In genomic region chr11:61460986-61461385, GRCh38 we compare ENCODE assay signal across 20 cellular contexts. TPM values are rescaled to one million over a fixed set of nuclear protein-coding genes. Genes with fewer than 3 reads are reported as not detected.
DNase-seq lines count a peak whose midpoint lies in the region; ATAC-seq, FAIRE-seq and TF ChIP-seq lines count a peak whose summit lies in the region.
"Had no signal": no experiment of that assay in that cellular context is flagged by ENCODE, and none has a peak within 500 bp of the region (broad histone marks: within the 10 kb centered on the region; RNA-seq: fewer than 3 reads in every experiment).

No MANE protein-coding gene starts in this region.

- no peak for TF ChIP-seq POLR2A in IMR-90 (IDR thresholded peaks at IDR 0.05; ENCODE audit: low read depth, low read length)
- TF ChIP-seq POLR2A in H1 (IDR thresholded peaks at IDR 0.05; ENCODE audit: control extremely low read depth in 1 of 2, low read depth in 2 of 2, low read length in 2 of 2) = no peak

- no peak overlapping the region for H3K27ac ChIP-seq in 22Rv1
- H3K27ac ChIP-seq in IMR-90 (ENCODE audit: insufficient read depth, low read length) = no peak overlapping the region
- no peak overlapping the region for H3K27ac ChIP-seq in H1 (ENCODE audit: low read depth, low read length)
- peak overlapping the region; percentile 24 for H3K27ac ChIP-seq in muscle layer of duodenum (ENCODE audit: low read length)
- no peak overlapping the region for H3K27ac ChIP-seq in left lung
- H3K27ac ChIP-seq: parathyroid adenoma, SJCRH30 had no signal

- H3K4me1 Mint-ChIP-seq in stimulated activated naive CD8-positive, alpha-beta T cell treated with anti-CD3 and anti-CD28 coated beads, Interleukin-15, amount 100 ng/mL, for 72 hours = no peaks in the 10 kb centered on the region

- H3K56ac ChIP-seq in IMR-90 (ENCODE audit: extremely low read depth, insufficient read depth, low read length) (no peak overlapping the region), H1 (replicated peaks; ENCODE audit: insufficient read length, low read depth, low read length) (no peak overlapping the region)

- H3K4me2 ChIP-seq in IMR-90 (ENCODE audit: low read depth, low read length) (no peak overlapping the region), H1 (ENCODE audit: insufficient read depth in 1 of 2, low read depth in 2 of 2, low read length in 2 of 2) (no peak overlapping the region)

- no peak overlapping the region for H2BK12ac ChIP-seq in H1 (ENCODE audit: low read depth, low read length)

- TF ChIP-seq RAD21 in IMR-90 (IDR thresholded peaks at IDR 0.05; ENCODE audit: low read length) (no peak), H1 (IDR thresholded peaks at IDR 0.05 in 1 of 2, conservative IDR thresholded peaks at IDR 0.05 in 1 of 2; ENCODE audit: low read depth in 2 of 2, low read length in 2 of 2) (0 out of 4 replicates have a peak, but pooled peaks have one; percentile 5 to 27)

- TF ChIP-seq CTCF in 22Rv1 (IDR thresholded peaks at IDR 0.05) (0 out of 2 replicates have a peak, but pooled peaks have one; percentile 5), IMR-90 (conservative IDR thresholded peaks at IDR 0.05; ENCODE audit: low read depth, low read length) (no peak), H1 (IDR thresholded peaks at IDR 0.05; ENCODE audit: control extremely low read depth in 1 of 3, insufficient read depth in 1 of 3, low read depth in 1 of 3, low read length in 3 of 3) (peak; percentile 26 to 47 (median 29); a peak in 3 of 4 replicates), left lung (IDR thresholded peaks at IDR 0.05) (no peak)

- no peak for TF ChIP-seq EP300 in H1 (IDR thresholded peaks at IDR 0.05; ENCODE audit: borderline replicate concordance in 1 of 2, low read depth in 2 of 2, low read length in 2 of 2)

- H2BK120ac ChIP-seq in IMR-90 (ENCODE audit: low read depth, low read length) (no peak overlapping the region), H1 (replicated peaks; ENCODE audit: low read depth, low read length) (no peak overlapping the region)

- H4K8ac ChIP-seq in IMR-90 (ENCODE audit: low read depth in 2 of 2, low read length in 2 of 2) (no peak overlapping the region), H1 (ENCODE audit: extremely low read depth, insufficient read depth, low read length) (no peak overlapping the region; the same call in 1 of the 2 replicates)

- in situ Hi-C loops in IMR-90 (cut with MboI; ENCODE audit: low sequenced_read_pairs) = no loop called here

- H3K23ac ChIP-seq in IMR-90 (ENCODE audit: low read depth, low read length) = no peak overlapping the region
- H3K23ac ChIP-seq in H1 (ENCODE audit: insufficient read length) = no peak overlapping the region

- no peaks in the 10 kb centered on the region; the same call in 1 of the 2 replicates for H3K36me3 ChIP-seq in IMR-90 (ENCODE audit: control insufficient read depth, insufficient read depth, low read length)
- no peaks in the 10 kb centered on the region for H3K36me3 ChIP-seq in H1 (ENCODE audit: control insufficient read depth in 2 of 4, insufficient read depth in 4 of 4, low read length in 3 of 4)
- peaks cover 0 to 3% of the 10 kb centered on the region in 2 donors for H3K36me3 ChIP-seq in muscle layer of duodenum (ENCODE audit: control insufficient read depth in 1 of 2, insufficient read depth in 2 of 2, low read length in 2 of 2)
- H3K36me3 ChIP-seq in left lung = peaks cover 0 to 7% of the 10 kb centered on the region in 2 donors
- H3K36me3 ChIP-seq: SJCRH30 had no signal

- dilution Hi-C loops in IMR-90 (cut with HindIII; ENCODE audit: low sequenced_read_pairs, unreplicated experiment) = no loop called here

- H2AK9ac ChIP-seq in IMR-90 (replicated peaks; ENCODE audit: low read depth, low read length, poor library complexity) = no peak overlapping the region

- no peaks in the 10 kb centered on the region for H3K23me2 ChIP-seq in H1 (ENCODE audit: low read depth, low read length)

- CTCF ChIA-PET in IMR-90 (lab: Yijun Ruan, JAX) = no interaction called here
- CTCF ChIA-PET in H1 (lab: Charles Lee; ENCODE audit: partially characterized antibody) = interaction anchor here (0.9 to 57.8 kb wide), 11 partner anchors 9 to 178 kb away, joined by 3 to 2106 read pairs (median 3); partner anchors contain the start of gene LRRC10B

- H2BK5ac ChIP-seq in IMR-90 (ENCODE audit: low read depth, low read length, poor library complexity, severe bottlenecking) (no peak overlapping the region), H1 (ENCODE audit: low read depth, low read length) (no peak overlapping the region)

- H3K4me1 ChIP-seq in IMR-90 (ENCODE audit: control insufficient read depth, insufficient read depth, low read length) = no peaks in the 10 kb centered on the region
- H3K4me1 ChIP-seq in H1 (replicated peaks in 1 of 4; ENCODE audit: control insufficient read depth in 3 of 4, insufficient read depth in 4 of 4, low read length in 3 of 4) = no peaks in the 10 kb centered on the region
- H3K4me1 ChIP-seq in muscle layer of duodenum (ENCODE audit: control insufficient read depth in 1 of 2, insufficient read depth in 2 of 2, low read length in 2 of 2) = peaks cover 0 to 19% of the 10 kb centered on the region in 2 donors
- no peaks in the 10 kb centered on the region for H3K4me1 ChIP-seq in left lung
- H3K4me1 ChIP-seq: parathyroid adenoma, SJCRH30 had no signal

- H2AFZ ChIP-seq in IMR-90 (replicated peaks; ENCODE audit: low read length, poor library complexity) (peak overlapping the region; percentile 21), H1 (ENCODE audit: low read length) (no peak overlapping the region)
- H2AFZ ChIP-seq: parathyroid adenoma had no signal

- H3K9me3 Mint-ChIP-seq in stimulated activated naive CD8-positive, alpha-beta T cell treated with anti-CD3 and anti-CD28 coated beads, Interleukin-15, amount 100 ng/mL, for 72 hours = no peaks in the 10 kb centered on the region
- H3K9me3 Mint-ChIP-seq: CD8-positive, alpha-beta memory T cell had no signal

- DNase-seq in IMR-90 (no peak), H1 (ENCODE audit: low read depth in 1 of 2, low spot score in 2 of 2) (no peak), left lung (no peak), NCI-H2081 (lab: John Stamatoyannopoulos, UW) (no peak)
- no peak for DNase-seq in stimulated activated naive CD8-positive, alpha-beta T cell treated with anti-CD3 and anti-CD28 coated beads, Interleukin-15, amount 100 ng/mL, for 72 hours
- DNase-seq: activated CD4-positive, CD25-positive, alpha-beta regulatory T cell treated with anti-CD3 and anti-CD28 coated beads, Interleukin-2, amount 50 U/mL, for 72 hours; amniotic stem cell; CD8-positive, alpha-beta memory T cell; DND-41; kidney; OCI-M1; SJCRH30; spleen; stimulated activated CD8-positive, alpha-beta memory T cell treated with anti-CD3 and anti-CD28 coated beads, Interleukin-4, amount 100 ng/mL, for 48 hours had no signal

- ATAC-seq in IMR-90 (ENCODE audit: low read depth) = no peak
- ATAC-seq in HG02798 (IDR thresholded peaks at IDR 0.05; ENCODE audit: poor library complexity, unreplicated experiment) = no peak
- no peak for ATAC-seq in left lung
- ATAC-seq in stimulated activated naive CD8-positive, alpha-beta T cell treated with anti-CD3 and anti-CD28 coated beads, Interleukin-15, amount 100 ng/mL, for 72 hours = no peak

- no peaks in the 10 kb centered on the region for H3K27me3 Mint-ChIP-seq in stimulated activated naive CD8-positive, alpha-beta T cell treated with anti-CD3 and anti-CD28 coated beads, Interleukin-15, amount 100 ng/mL, for 72 hours

- no peak overlapping the region for H3K9ac ChIP-seq in IMR-90 (ENCODE audit: low read depth, low read length)
- H3K9ac ChIP-seq in H1 (replicated peaks in 1 of 4; ENCODE audit: extremely low read depth in 1 of 4, low read depth in 3 of 4, low read length in 3 of 4) = no peak overlapping the region
- H3K9ac ChIP-seq: parathyroid adenoma had no signal

- peak; percentile 45 for FAIRE-seq in H1 (lab: Jason Lieb, UNC)
- FAIRE-seq: kidney had no signal

- H3K27me3 ChIP-seq in IMR-90 (ENCODE audit: control insufficient read depth, insufficient read depth, low read length) (no peaks in the 10 kb centered on the region), H1 (replicated peaks in 1 of 4; ENCODE audit: control insufficient read depth in 3 of 4, extremely low read depth in 1 of 4, insufficient read depth in 3 of 4, low read length in 3 of 4) (no peaks in the 10 kb centered on the region), muscle layer of duodenum (ENCODE audit: low read depth, low read length) (no peaks in the 10 kb centered on the region), left lung (no peaks in the 10 kb centered on the region)
- H3K27me3 ChIP-seq: SJCRH30, spleen had no signal

- no peak overlapping the region for H4K91ac ChIP-seq in IMR-90 (ENCODE audit: insufficient read depth, low read depth, low read length)
- H4K91ac ChIP-seq in H1 (replicated peaks; ENCODE audit: insufficient read length, low read length) = no peak overlapping the region

- 89% methylated on average over 4 of the region's 5 CpGs; no CpG with 5 or more reads in 1 of the 2 experiments for WGBS in IMR-90 (ENCODE audit: extremely low coverage in 2 of 2, insufficient read length in 1 of 2), 2 experiments
- 86% methylated on average over 5 of the region's 5 CpGs; no CpG with 5 or more reads in 1 of the 2 experiments for WGBS in H1 (ENCODE audit: extremely low coverage in 1 of 2, insufficient coverage in 1 of 2, insufficient read length in 1 of 2, insufficient replicate concordance in 2 of 2, low coverage in 1 of 2, low lambda C conversion rate in 2 of 2, missing lambda C conversion rate in 1 of 2), 2 experiments

- no TSS peak for BruUV-seq in IMR-90 (replicated peaks; lab: Mats Ljungman, UMichigan)

- H3K14ac ChIP-seq in IMR-90 (replicated peaks; ENCODE audit: low read depth, low read length) (no peak overlapping the region; the same call in 1 of the 2 replicates), H1 (ENCODE audit: insufficient read length) (no peak overlapping the region)

- H4K5ac ChIP-seq in IMR-90 (ENCODE audit: low read depth, low read length) = no peak overlapping the region
- no peak overlapping the region for H4K5ac ChIP-seq in H1 (ENCODE audit: insufficient read length, low read depth, low read length)

- no peak overlapping the region for H3K4me3 ChIP-seq in IMR-90 (ENCODE audit: insufficient read depth, low read depth, low read length)
- no peak overlapping the region for H3K4me3 ChIP-seq in H1 (ENCODE audit: extremely low read depth in 1 of 4, insufficient read depth in 2 of 4, low read depth in 3 of 4, low read length in 4 of 4)
- no peak overlapping the region for H3K4me3 ChIP-seq in muscle layer of duodenum (ENCODE audit: low read depth in 1 of 2, low read length in 2 of 2)
- no peak overlapping the region for H3K4me3 ChIP-seq in left lung
- H3K4me3 ChIP-seq: SJCRH30, spleen had no signal

- H3K79me1 ChIP-seq in IMR-90 (ENCODE audit: low read depth in 1 of 2, low read length in 2 of 2) (peaks cover 7 to 8% of the 10 kb centered on the region in 2 experiments), H1 (ENCODE audit: low read depth, low read length) (no peaks in the 10 kb centered on the region; the same call in 1 of the 2 replicates)

- H3K27ac Mint-ChIP-seq in stimulated activated naive CD8-positive, alpha-beta T cell treated with anti-CD3 and anti-CD28 coated beads, Interleukin-15, amount 100 ng/mL, for 72 hours = no peak overlapping the region

- no peak overlapping the region for H2BK15ac ChIP-seq in IMR-90 (ENCODE audit: low read depth, low read length)
- H2BK15ac ChIP-seq in H1 (ENCODE audit: low read length) = no peak overlapping the region

- H3K18ac ChIP-seq in IMR-90 (ENCODE audit: low read depth, low read length) (no peak overlapping the region), H1 (ENCODE audit: extremely low read depth, low read length) (no peak overlapping the region)

- no peaks in the 10 kb centered on the region for H3K9me3 ChIP-seq in IMR-90 (ENCODE audit: control insufficient read depth, insufficient read depth, low read length)
- H3K9me3 ChIP-seq in H1 (ENCODE audit: insufficient read depth in 2 of 2, low read depth in 1 of 2, low read length in 1 of 2) = no peaks in the 10 kb centered on the region
- no peaks in the 10 kb centered on the region for H3K9me3 ChIP-seq in muscle layer of duodenum (ENCODE audit: control insufficient read depth in 1 of 2, low read length in 2 of 2)
- no peaks in the 10 kb centered on the region for H3K9me3 ChIP-seq in left lung
- H3K9me3 ChIP-seq: SJCRH30, spleen had no signal

- H3K4ac ChIP-seq in IMR-90 (ENCODE audit: low read depth, low read length) (no peak overlapping the region), H1 (replicated peaks; ENCODE audit: insufficient read length, low read depth, low read length) (no peak overlapping the region)

- H3K9me1 ChIP-seq in IMR-90 (ENCODE audit: insufficient read depth, low read length) = peaks cover 7% of the 10 kb centered on the region; the same call in 1 of the 2 replicates

- H2BK20ac ChIP-seq in IMR-90 (ENCODE audit: low read depth, low read length) (no peak overlapping the region), H1 (ENCODE audit: low read length) (no peak overlapping the region)

- no peaks in the 10 kb centered on the region for H3K79me2 ChIP-seq in H1 (ENCODE audit: control insufficient read depth in 1 of 2, insufficient read depth in 2 of 2, low read length in 2 of 2)
- H3K79me2 ChIP-seq: parathyroid adenoma had no signal

- peaks cover 9% of the 10 kb centered on the region; the same call in 1 of the 2 replicates for H4K20me1 ChIP-seq in IMR-90 (ENCODE audit: insufficient read depth, low read length)
- H4K20me1 ChIP-seq in H1 (replicated peaks in 1 of 2; ENCODE audit: control insufficient read depth in 1 of 2, insufficient read depth in 2 of 2, low read length in 2 of 2) = no peaks in the 10 kb centered on the region

- H3K4me3 Mint-ChIP-seq in stimulated activated naive CD8-positive, alpha-beta T cell treated with anti-CD3 and anti-CD28 coated beads, Interleukin-15, amount 100 ng/mL, for 72 hours = no peak overlapping the region
- H3K4me3 Mint-ChIP-seq: CD8-positive, alpha-beta memory T cell had no signal

- H2AK5ac ChIP-seq in IMR-90 (ENCODE audit: low read depth, low read length) (no peak overlapping the region), H1 (ENCODE audit: low read depth, low read length) (no peak overlapping the region)

- POLR2A ChIA-PET in IMR-90 (lab: Charles Lee; ENCODE audit: unreplicated experiment) = no interaction called here
- POLR2A ChIA-PET in H1 (lab: Charles Lee; ENCODE audit: partially characterized antibody) = interaction anchor here (1.1 to 3.2 kb wide), 2 partner anchors 14 kb away, joined by 3 to 12 read pairs; no protein-coding TSS in a partner anchor

- intact Hi-C loops in IMR-90 (cut with micrococcal nuclease) (no loop called here), left lung (cut with DNase I) (no loop called here)

RNA-seq across cellular contexts. Expression of gene SDHAF2, which starts 31.1 kb away (rescaled TPM):
- total RNA-seq in IMR-90 (2012; rRNA removed) (34.7 and 50.4 TPM in 2 replicates), left lung (10 to 100 TPM; 32.1 to 38.2 TPM)
- polyA plus RNA-seq in IMR-90 (2012; rRNA removed) (91.1 and 91.5 TPM in 2 replicates), H1 (2011; rRNA removed) (81.1 and 114 TPM in 2 replicates)
- polyA plus RNA-seq in IMR-90 (2012; cell fraction: cytosol; rRNA removed) = 57.2 and 76.4 TPM in 2 replicates
- 34.4 and 46.2 TPM in 2 replicates for polyA plus RNA-seq in IMR-90 (2012; cell fraction: nucleus; rRNA removed; ENCODE audit: low replicate concordance)
- total RNA-seq in H1 (2021; fragmentation: NEBNext Ultra II Directional; extraction: Animal tissue kit (Norgen Biotek cat#: 25700)) = 41.0 and 44.8 TPM in 2 replicates
- 83.3 TPM for polyA plus RNA-seq in H1 (2011; cell fraction: cytosol; rRNA removed)
- 57.3 TPM for polyA plus RNA-seq in H1 (2011; cell fraction: nucleus; rRNA removed)
- polyA plus RNA-seq in H1 (2012, experiment 1 of 2) = 37.7 to 52.7 TPM (median 50.5 TPM) in 4 replicates
- 45.4 TPM for polyA plus RNA-seq in H1 (2012, experiment 2 of 2)
- 19.4 TPM for polyA plus RNA-seq in H1 (2013, experiment 1 of 2)
- 17.6 TPM for polyA plus RNA-seq in H1 (2013, experiment 2 of 2)
- 90.8 and 94.9 TPM in 2 replicates for polyA minus RNA-seq in H1 (2011; rRNA and poly(A)+ RNA removed)
- polyA minus RNA-seq in H1 (2011; cell fraction: cytosol; rRNA and poly(A)+ RNA removed) = 22.8 TPM
- 72.0 TPM for polyA minus RNA-seq in H1 (2011; cell fraction: nucleus; rRNA and poly(A)+ RNA removed)

RNA-seq across cellular contexts. Expression of gene CPSF7, which starts 31.2 kb away (rescaled TPM):
- total RNA-seq in IMR-90 (2012; rRNA removed) = 9.5 and 10.3 TPM in 2 replicates
- 55.2 and 68.8 TPM in 2 replicates for polyA plus RNA-seq in IMR-90 (2012; rRNA removed)
- 27.4 and 38.5 TPM in 2 replicates for polyA plus RNA-seq in IMR-90 (2012; cell fraction: cytosol; rRNA removed)
- 121 and 142 TPM in 2 replicates for polyA plus RNA-seq in IMR-90 (2012; cell fraction: nucleus; rRNA removed; ENCODE audit: low replicate concordance)
- total RNA-seq in H1 (2021; fragmentation: NEBNext Ultra II Directional; extraction: Animal tissue kit (Norgen Biotek cat#: 25700)) = 95.9 and 96.7 TPM in 2 replicates
- 122 and 192 TPM in 2 replicates for polyA plus RNA-seq in H1 (2011; rRNA removed)
- 73.1 TPM for polyA plus RNA-seq in H1 (2011; cell fraction: cytosol; rRNA removed)
- polyA plus RNA-seq in H1 (2011; cell fraction: nucleus; rRNA removed) = 165 TPM
- 82.2 to 93.9 TPM (median 85.7 TPM) in 4 replicates for polyA plus RNA-seq in H1 (2012, experiment 1 of 2)
- 63.8 TPM for polyA plus RNA-seq in H1 (2012, experiment 2 of 2)
- 93.6 TPM for polyA plus RNA-seq in H1 (2013, experiment 1 of 2)
- 81.2 TPM for polyA plus RNA-seq in H1 (2013, experiment 2 of 2)
- 117 and 159 TPM in 2 replicates for polyA minus RNA-seq in H1 (2011; rRNA and poly(A)+ RNA removed)
- 53.3 TPM for polyA minus RNA-seq in H1 (2011; cell fraction: cytosol; rRNA and poly(A)+ RNA removed)
- polyA minus RNA-seq in H1 (2011; cell fraction: nucleus; rRNA and poly(A)+ RNA removed) = 65.8 TPM
- total RNA-seq in left lung = 10 to 100 TPM; 56.2 to 70.1 TPM

RNA-seq across cellular contexts. Expression of gene LRRC10B, which starts 47.6 kb away (rescaled TPM):
- not detected in 2 replicates for total RNA-seq in IMR-90 (2012; rRNA removed)
- not detected in 2 replicates for polyA plus RNA-seq in IMR-90 (2012; rRNA removed)
- 0.02 TPM in 1 of 2 replicates, not detected in the other for polyA plus RNA-seq in IMR-90 (2012; cell fraction: cytosol; rRNA removed)
- not detected in 2 replicates for polyA plus RNA-seq in IMR-90 (2012; cell fraction: nucleus; rRNA removed; ENCODE audit: low replicate concordance)
- 0.47 and 0.61 TPM in 2 replicates for total RNA-seq in H1 (2021; fragmentation: NEBNext Ultra II Directional; extraction: Animal tissue kit (Norgen Biotek cat#: 25700))
- 0.71 and 1.1 TPM in 2 replicates for polyA plus RNA-seq in H1 (2011; rRNA removed)
- polyA plus RNA-seq in H1 (2011; cell fraction: cytosol; rRNA removed) = 0.58 TPM
- 1.1 TPM for polyA plus RNA-seq in H1 (2011; cell fraction: nucleus; rRNA removed)
- 0.15 to 0.57 TPM (median 0.38 TPM) in 4 replicates for polyA plus RNA-seq in H1 (2012, experiment 1 of 2)
- polyA plus RNA-seq in H1 (2012, experiment 2 of 2) = 0.66 TPM
- 0.51 TPM for polyA plus RNA-seq in H1 (2013, experiment 1 of 2)
- 0.53 TPM for polyA plus RNA-seq in H1 (2013, experiment 2 of 2)
- polyA minus RNA-seq in H1 (2011; rRNA and poly(A)+ RNA removed) = 0.27 and 0.79 TPM in 2 replicates
- polyA minus RNA-seq in H1 (2011; cell fraction: cytosol; rRNA and poly(A)+ RNA removed) = not detected
- 1.2 TPM for polyA minus RNA-seq in H1 (2011; cell fraction: nucleus; rRNA and poly(A)+ RNA removed)
- 1 to 10 TPM in 1 of 2 donors, under 1 TPM in 1; 0.29 to 5.5 TPM for total RNA-seq in left lung
- total RNA-seq: CD8-positive, alpha-beta memory T cell; fibroblast of villous mesenchyme; H4 had no signal
- polyA plus RNA-seq: CD8-positive, alpha-beta memory T cell had no signal

Comparison
In these comparisons a context has a peak if more than half of its experiments do, and no peak if none do; other contexts are left out.
1. CTCF ChIP-seq: peak in 22Rv1 (single experiment) and H1 (3 of 3); none in IMR-90 (single experiment) and left lung (0 of 2).